ENCODE assay signal across 10 cellular contexts in genomic region chr11:134270250-134270714, GRCh38.
DNase-seq lines count a peak whose midpoint lies in the region; ATAC-seq and TF ChIP-seq lines count a peak whose summit lies in the region.
"Had no signal": no experiment of that assay in that cellular context is flagged by ENCODE, and none has a peak within 500 bp of the region (broad histone marks: within the 10 kb centered on the region; RNA-seq: fewer than 3 reads in every experiment).

No MANE protein-coding gene starts in this region.

- no peak overlapping the region for H3K27ac ChIP-seq in VCaP

- DNase-seq in ELR (ENCODE audit: low read depth) (peak; percentile 31), iPS-NIHi7 (ENCODE audit: extremely low spot score) (peak; percentile 57), COLO668 (lab: John Stamatoyannopoulos, UW; ENCODE audit: unreplicated experiment) (no peak), SIG-M5 (lab: John Stamatoyannopoulos, UW) (no peak)
- DNase-seq: activated CD4-positive, alpha-beta T cell treated with anti-CD3 and anti-CD28 coated beads for 48 hours; MG63 had no signal

- TF ChIP-seq POLR2A in GM18505 (IDR thresholded peaks at IDR 0.05; ENCODE audit: borderline replicate concordance, extremely low read depth, insufficient read depth, insufficient read length), result no peak

- ATAC-seq in HG02884 (IDR thresholded peaks at IDR 0.05; ENCODE audit: unreplicated experiment) (peak; percentile 55), GM18505 (IDR thresholded peaks at IDR 0.05; ENCODE audit: unreplicated experiment) (no peak)
- ATAC-seq: esophagus mucosa had no signal

- TF ChIP-seq CTCF in VCaP (conservative IDR thresholded peaks at IDR 0.05), result peak; percentile 50

Comparison
In these comparisons a context has a peak if more than half of its experiments do, and no peak if none do; other contexts are left out.
1. DNase-seq: peak in ELR (single experiment) and iPS-NIHi7 (single experiment); none in COLO668 (single experiment) and SIG-M5 (single experiment).